Comparison of ENCODE assay signal across 8 cellular contexts in the genomic region with DNA sequence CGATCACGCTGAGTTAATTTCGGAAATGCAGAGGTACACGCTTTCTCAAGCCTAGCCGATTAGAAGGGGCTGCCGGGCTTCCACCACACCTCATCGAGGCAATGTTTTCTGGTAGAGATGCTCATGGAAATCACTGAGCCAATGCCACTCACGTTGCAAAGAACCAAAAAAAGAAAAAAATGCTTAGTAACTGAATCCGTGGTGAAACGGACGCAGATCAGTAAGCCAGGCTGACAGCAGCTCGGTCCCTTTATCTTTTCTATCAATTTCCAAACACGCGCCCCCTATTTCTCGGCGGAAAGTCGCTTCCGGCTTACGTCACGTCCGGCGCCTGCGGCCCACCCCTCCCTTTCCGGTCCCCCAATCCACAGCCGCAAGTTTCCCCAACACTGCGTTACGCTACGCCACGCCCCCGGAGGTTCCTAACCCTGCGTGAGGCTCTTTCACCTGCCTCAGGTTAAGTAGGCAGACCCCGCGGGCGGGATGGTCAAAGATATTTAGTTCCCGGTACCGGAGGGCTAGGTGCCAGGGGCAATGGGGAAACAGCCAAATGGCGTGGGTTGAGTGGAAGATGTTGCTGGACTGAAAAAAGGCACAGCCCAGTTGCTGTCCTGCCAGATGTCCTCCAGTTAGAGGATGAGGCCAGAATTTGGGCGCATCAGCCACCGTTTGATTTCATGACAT. TPM values are rescaled to one million over a fixed set of nuclear protein-coding genes. Genes with fewer than 3 reads are reported as not detected.
DNase-seq lines count a peak whose midpoint lies in the region; ATAC-seq and TF ChIP-seq lines count a peak whose summit lies in the region.

A gene with protein sequence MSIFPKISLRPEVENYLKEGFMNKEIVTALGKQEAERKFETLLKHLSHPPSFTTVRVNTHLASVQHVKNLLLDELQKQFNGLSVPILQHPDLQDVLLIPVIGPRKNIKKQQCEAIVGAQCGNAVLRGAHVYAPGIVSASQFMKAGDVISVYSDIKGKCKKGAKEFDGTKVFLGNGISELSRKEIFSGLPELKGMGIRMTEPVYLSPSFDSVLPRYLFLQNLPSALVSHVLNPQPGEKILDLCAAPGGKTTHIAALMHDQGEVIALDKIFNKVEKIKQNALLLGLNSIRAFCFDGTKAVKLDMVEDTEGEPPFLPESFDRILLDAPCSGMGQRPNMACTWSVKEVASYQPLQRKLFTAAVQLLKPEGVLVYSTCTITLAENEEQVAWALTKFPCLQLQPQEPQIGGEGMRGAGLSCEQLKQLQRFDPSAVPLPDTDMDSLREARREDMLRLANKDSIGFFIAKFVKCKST (minus strand): TSS at position 264 of the 684 bp plus-strand sequence. CDS start 384 bp downstream, outside the sequence.

- no peaks in the 10 kb centered on the region for H3K36me3 ChIP-seq in ACC112 (ENCODE audit: insufficient read depth, low read length)
- no peaks in the 10 kb centered on the region for H3K36me3 ChIP-seq in WERI-Rb-1
- H3K36me3 ChIP-seq in mammary epithelial cell (ENCODE audit: insufficient read depth, low read length), result peaks cover 5% of the 10 kb centered on the region
- peaks cover 0 to 25% (median 2%) of the 10 kb centered on the region in 6 donors for H3K36me3 ChIP-seq in spleen

- in situ Hi-C loops in mammary epithelial cell (cut with MboI; ENCODE audit: low sequenced_read_pairs in 2 of 2), result no loop called here

- H2AFZ ChIP-seq in ACC112 (ENCODE audit: low read length, unreplicated experiment), result peak within 1 kb of the TSS; percentile 88
- H2AFZ ChIP-seq in mammary epithelial cell (ENCODE audit: low read depth, low read length), result peak within 1 kb of the TSS; percentile 94

- TF ChIP-seq POLR2A in spleen (IDR thresholded peaks at IDR 0.05), result peak in 2 of 3 donors; percentile 21 to 50

- H3K4me1 ChIP-seq in ACC112 (ENCODE audit: control insufficient read depth, insufficient read depth, low read length, unreplicated experiment) (peaks cover 12% of the 10 kb centered on the region), mammary epithelial cell (ENCODE audit: insufficient read depth, low read length) (peaks cover 8% of the 10 kb centered on the region), spleen (peaks cover 8 to 40% (median 34%) of the 10 kb centered on the region in 6 donors)

- peaks cover 20% of the 10 kb centered on the region for H3K79me2 ChIP-seq in ACC112 (ENCODE audit: control insufficient read depth, insufficient read depth, low read length, unreplicated experiment)
- H3K79me2 ChIP-seq in mammary epithelial cell (ENCODE audit: insufficient read depth, low read length), result peaks cover 31% of the 10 kb centered on the region

- H3K27ac ChIP-seq in ACC112 (ENCODE audit: low read depth, low read length), result peak within 1 kb of the TSS; percentile 52
- H3K27ac ChIP-seq in WERI-Rb-1, result peak within 1 kb of the TSS; percentile 69
- H3K27ac ChIP-seq in mammary epithelial cell (ENCODE audit: insufficient read depth, low read depth, low read length), result peak within 1 kb of the TSS; percentile 89
- H3K27ac ChIP-seq in spleen, result peak within 1 kb of the TSS; percentile 93 to 97 (median 94)

- H3K27me3 ChIP-seq in ACC112 (ENCODE audit: insufficient read depth, low read length), result no peaks in the 10 kb centered on the region
- H3K27me3 ChIP-seq in WERI-Rb-1 (ENCODE audit: insufficient read depth, low read depth, severe bottlenecking), result no peaks in the 10 kb centered on the region
- no peaks in the 10 kb centered on the region for H3K27me3 ChIP-seq in mammary epithelial cell (ENCODE audit: insufficient read depth, low read length)
- H3K27me3 ChIP-seq in spleen (replicated peaks in 1 of 7), result no peaks in the 10 kb centered on the region

- DNase-seq in NCI-H2171 treated with DMSO at 0.1 percent for 48 hours (lab: John Stamatoyannopoulos, UW) (peak; percentile 78), WERI-Rb-1 (peak; percentile 73), mammary epithelial cell (peak; percentile 83), iPS-NIHi7 (ENCODE audit: extremely low spot score) (peak; percentile 81), spleen (peak; percentile 97)

- ATAC-seq in GM18858 (IDR thresholded peaks at IDR 0.05; ENCODE audit: unreplicated experiment) (peak; percentile 92), HG03066 (IDR thresholded peaks at IDR 0.05; ENCODE audit: low read depth, unreplicated experiment) (peak; percentile 99)

- CTCF ChIA-PET in mammary epithelial cell (lab: Charles Lee; ENCODE audit: low non-redundant PET), result no interaction called here

- TF ChIP-seq CTCF in WERI-Rb-1 (IDR thresholded peaks at IDR 0.05; ENCODE audit: low read depth, low read length) (no peak), mammary epithelial cell (conservative IDR thresholded peaks at IDR 0.05 in 1 of 2, IDR thresholded peaks at IDR 0.05 in 1 of 2; ENCODE audit: extremely low read depth in 1 of 2, insufficient read depth in 1 of 2, low read depth in 1 of 2, low read length in 2 of 2) (peak in 1 of 2 donors; percentile 7), spleen (IDR thresholded peaks at IDR 0.05 in 8 of 11, conservative IDR thresholded peaks at IDR 0.05 in 3 of 11) (peak in 3 of 11 experiments; percentile 10 to 25 (median 12))

- peak within 1 kb of the TSS; percentile 81 for H3K4me2 ChIP-seq in mammary epithelial cell (ENCODE audit: insufficient read depth, low read depth, low read length)

- peak within 1 kb of the TSS; percentile 87 for H3K4me3 ChIP-seq in ACC112 (ENCODE audit: low read depth, low read length)
- H3K4me3 ChIP-seq in WERI-Rb-1 (ENCODE audit: low read depth, low read length), result peak within 1 kb of the TSS; percentile 84
- H3K4me3 ChIP-seq in mammary epithelial cell (replicated peaks in 1 of 3; ENCODE audit: insufficient read depth in 1 of 3, low read depth in 2 of 3, low read length in 3 of 3), result peak within 1 kb of the TSS; percentile 65 to 90 (median 87)
- H3K4me3 ChIP-seq in spleen, result peak within 1 kb of the TSS; percentile 54 to 92 (median 66)

- dilution Hi-C loops in mammary epithelial cell (cut with HindIII; ENCODE audit: low sequenced_read_pairs), result no loop called here

- H3K9me3 ChIP-seq in WERI-Rb-1 (ENCODE audit: severe bottlenecking) (no peaks in the 10 kb centered on the region), mammary epithelial cell (replicated peaks; ENCODE audit: insufficient read depth, low read length) (no peaks in the 10 kb centered on the region), spleen (no peaks in the 10 kb centered on the region)

- H4K20me1 ChIP-seq in mammary epithelial cell (ENCODE audit: insufficient read depth, low read length), result no peaks in the 10 kb centered on the region

- intact Hi-C loops in mammary epithelial cell (cut with micrococcal nuclease) (loop anchor here (2.0 to 5.0 kb wide), 2 partner anchors 44 to 61 kb away; no protein-coding TSS in a partner anchor), spleen (cut with DNase I; ENCODE audit: low total_unique reads) (no loop called here)

- WGBS in mammary epithelial cell (ENCODE audit: low coverage, missing lambda C conversion rate), result 1% methylated on average over 30 of the region's 39 CpGs
- 0 to 1% (median 1%) methylated on average over 39 of the region's 39 CpGs for WGBS in spleen, 5 donors

- BruUV-seq in mammary epithelial cell (replicated peaks; lab: Mats Ljungman, UMichigan), result no TSS peak

- peak within 1 kb of the TSS; percentile 94 for H3K9ac ChIP-seq in mammary epithelial cell (ENCODE audit: insufficient read depth, low read length)

RNA-seq across cellular contexts. Expression of the gene that starts here (rescaled TPM):
- total RNA-seq in mammary epithelial cell (1 to 10 TPM; 8.1 to 8.5 TPM), spleen (10 to 100 TPM; 12.4 to 25.8 (median 20.9) TPM)
- polyA plus RNA-seq in mammary epithelial cell (5.5 TPM), spleen (10 to 100 TPM in 2 of 3 donors, 1 to 10 TPM in 1; 6.4 to 10.9 (median 10.4) TPM)
- polyA minus RNA-seq in mammary epithelial cell, result 16.1 TPM

Comparison
In these comparisons a context has a peak if more than half of its experiments do, and no peak if none do; other contexts are left out.
1. Peak in every context shown above with its lines: DNase-seq, ATAC-seq, H3K4me3 ChIP-seq and H3K27ac ChIP-seq.